9 cellular contexts compared by ENCODE assay signal in the genomic region with DNA sequence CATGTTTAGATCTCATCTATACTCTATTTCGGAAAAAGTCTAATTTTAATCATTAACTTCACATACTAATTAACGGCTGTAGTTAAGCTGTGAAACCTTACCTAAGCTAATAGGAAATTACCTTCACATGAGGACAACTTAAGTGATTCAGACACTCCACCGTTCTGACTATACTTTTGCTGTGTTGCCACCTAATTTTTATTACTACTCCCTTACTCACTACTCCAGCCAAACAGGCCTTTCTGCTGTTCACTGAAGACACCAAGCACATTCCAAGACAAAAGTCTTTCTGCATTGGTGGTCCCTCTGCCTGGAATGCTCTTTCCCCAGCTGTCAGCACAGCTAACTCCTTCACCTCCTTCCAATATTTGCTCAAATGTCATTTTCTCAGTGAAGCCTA. TPM values are rescaled to one million over a fixed set of nuclear protein-coding genes. Genes with fewer than 3 reads are reported as not detected.
A peak's percentile ranks its signal among the peaks of the same experiment; 100 is the strongest.
DNase-seq lines count a peak whose midpoint lies in the region; ATAC-seq and TF ChIP-seq lines count a peak whose summit lies in the region.
"Had no signal": no experiment of that assay in that cellular context is flagged by ENCODE, and none has a peak within 500 bp of the region (broad histone marks: within the 10 kb centered on the region; RNA-seq: fewer than 3 reads in every experiment).

No MANE protein-coding gene starts in this region.

- peak overlapping the region; percentile 87; the same call in 1 of the 2 replicates for H3K27ac ChIP-seq in Panc1 (ENCODE audit: low read length)

- H3K4me1 Mint-ChIP-seq in osteocyte (ENCODE audit: unreplicated experiment): peaks cover 15% of the 10 kb centered on the region

- peak overlapping the region; percentile 78 for H3K4me3 Mint-ChIP-seq in osteocyte (ENCODE audit: unreplicated experiment)

- peaks cover 8% of the 10 kb centered on the region for H3K27me3 Mint-ChIP-seq in osteocyte (ENCODE audit: unreplicated experiment)

- H3K9me3 Mint-ChIP-seq in osteocyte (ENCODE audit: unreplicated experiment): peaks cover 11% of the 10 kb centered on the region

- CTCF ChIA-PET in Panc1 (lab: Charles Lee): interaction anchor here (0.7 to 0.9 kb wide), 2 partner anchors 24 to 517 kb away, joined by 3 to 4 read pairs; no protein-coding TSS in a partner anchor

- peak overlapping the region; percentile 94 for H3K4me3 ChIP-seq in GM08714 (ENCODE audit: low read length)
- H3K4me3 ChIP-seq in Panc1 (ENCODE audit: low read depth in 2 of 2, low read length in 2 of 2): peak overlapping the region; percentile 77 to 84; a peak in 2 of 4 replicates
- peak overlapping the region; percentile 92 for H3K4me3 ChIP-seq in epithelial cell of proximal tubule (ENCODE audit: low read depth, low read length)

- no peak for ATAC-seq in Panc1

- POLR2A ChIA-PET in Panc1 (lab: Charles Lee): no interaction called here

- no TSS peak for BruUV-seq in Panc1 (replicated peaks; lab: Mats Ljungman, UMichigan)

- H3K36me3 ChIP-seq in Panc1 (ENCODE audit: control insufficient read depth, insufficient read depth, low read length): no peaks in the 10 kb centered on the region; the same call in 1 of the 2 replicates

- intact Hi-C loops in Panc1 (cut with micrococcal nuclease; ENCODE audit: unreplicated experiment): no loop called here

- in situ Hi-C loops in Panc1 (cut with HindIII; ENCODE audit: low pct_unique_long_range_greater_than_20kb, low sequenced_read_pairs): no loop called here

- no peak overlapping the region for H3K27ac Mint-ChIP-seq in osteocyte (ENCODE audit: unreplicated experiment)

- no peak for TF ChIP-seq CTCF in Panc1 (IDR thresholded peaks at IDR 0.05)
- no peak for TF ChIP-seq CTCF in epithelial cell of proximal tubule (conservative IDR thresholded peaks at IDR 0.05; ENCODE audit: low read depth, low read length)
- no peak for TF ChIP-seq CTCF in osteocyte (IDR thresholded peaks at IDR 0.05)

- H3K27me3 ChIP-seq in Panc1 (ENCODE audit: control insufficient read depth, insufficient read depth, low read length): no peaks in the 10 kb centered on the region
- H3K27me3 ChIP-seq: right atrium auricular region had no signal

- H3K9me3 ChIP-seq in Panc1 (ENCODE audit: control insufficient read depth, insufficient read depth, low read depth, low read length): no peaks in the 10 kb centered on the region
- H3K9me3 ChIP-seq: right atrium auricular region had no signal

- DNase-seq in Panc1 (ENCODE audit: low read depth, low spot score) (no peak), epithelial cell of proximal tubule (ENCODE audit: low read depth) (peak; percentile 32), osteocyte (ENCODE audit: extremely low spot score, unreplicated experiment) (no peak), NCI-H1930 (lab: John Stamatoyannopoulos, UW) (no peak), AG20443 (ENCODE audit: low spot score) (no peak), NCI-H526 (lab: John Stamatoyannopoulos, UW) (no peak)
- no peak for DNase-seq in central memory CD4-positive, alpha-beta T cell

- peaks cover 37% of the 10 kb centered on the region for H3K36me3 Mint-ChIP-seq in osteocyte (ENCODE audit: unreplicated experiment)

- H3K4me1 ChIP-seq in Panc1 (ENCODE audit: control insufficient read depth, insufficient read depth, low read length): peaks cover 6% of the 10 kb centered on the region; the same call in 1 of the 2 replicates

RNA-seq across cellular contexts. Expression of a gene that starts 1.3 kb away (rescaled TPM):
- total RNA-seq in Panc1 (2021; ENCODE audit: unreplicated experiment): 12.5 TPM
- 5.3 TPM for polyA plus RNA-seq in Panc1 (2012; ENCODE audit: insufficient read length)
- total RNA-seq in epithelial cell of proximal tubule: 21.0 and 24.4 TPM in 2 replicates
- 19.1 and 22.8 TPM in 2 replicates for total RNA-seq in osteocyte

RNA-seq across cellular contexts. Expression of a gene that starts 57.4 kb away (rescaled TPM):
- 0.80 TPM for total RNA-seq in Panc1 (2021; ENCODE audit: unreplicated experiment)
- 0.78 TPM for polyA plus RNA-seq in Panc1 (2012; ENCODE audit: insufficient read length)
- 1.3 and 1.5 TPM in 2 replicates for total RNA-seq in epithelial cell of proximal tubule
- total RNA-seq in osteocyte: not detected in 2 replicates
